1 cellular context compared by ENCODE assay signal in genomic region chr19:41479757-41480191, GRCh38.
A peak's percentile ranks its signal among the peaks of the same experiment; 100 is the strongest.
TF ChIP-seq lines count a peak whose summit lies in the region.

No MANE protein-coding gene starts in this region.

TF ChIP-seq in K562, 482 proteins besides CTCF, POLR2A, EP300 and RAD21 (continued from another document):
- peak; percentile 41; the same call in 1 of the 2 replicates for TF ChIP-seq MGA (IDR thresholded peaks at IDR 0.05)
- TF ChIP-seq ZNF354B (CRISPR knock-in tag; IDR thresholded peaks at IDR 0.05), result no peak
- TF ChIP-seq CUX1 (CRISPR knock-in tag; IDR thresholded peaks at IDR 0.05), result no peak
- TF ChIP-seq ZNF280A (IDR thresholded peaks at IDR 0.05; ENCODE audit: low read depth, partially characterized antibody), result no peak
- TF ChIP-seq BRF1 (IDR thresholded peaks at IDR 0.05; ENCODE audit: borderline replicate concordance, extremely low read depth, insufficient read length), result no peak
- peak; percentile 44; the same call in 1 of the 2 replicates for TF ChIP-seq JUND (IDR thresholded peaks at IDR 0.05; ENCODE audit: borderline replicate concordance, low read depth, low read length)
- TF ChIP-seq JUND (tag; IDR thresholded peaks at IDR 0.05; ENCODE audit: borderline replicate concordance, low read depth, low read length), result peak; percentile 66; the same call in 1 of the 3 replicates
- TF ChIP-seq DMBX1 (CRISPR knock-in tag; IDR thresholded peaks at IDR 0.05; ENCODE audit: borderline replicate concordance), result 0 out of 2 replicates have a peak, but pooled peaks have one; percentile 12
- 0 out of 2 replicates have a peak, but pooled peaks have one; percentile 28 for TF ChIP-seq TFAP4 (CRISPR knock-in tag; IDR thresholded peaks at IDR 0.05; ENCODE audit: borderline replicate concordance)
